ENCODE assay signal across 8 cellular contexts in genomic region chr3:75434937-75435778, GRCh38.
DNase-seq lines count a peak whose midpoint lies in the region; ATAC-seq and TF ChIP-seq lines count a peak whose summit lies in the region.
"Not testable (repeated sequence)": the region's sequence is repeated elsewhere in the genome, so short reads cannot be mapped to it uniquely, and the experiment has no call there.

No MANE protein-coding gene starts in this region.

- not testable (repeated sequence) for TF ChIP-seq CTCF in IMR-90 (conservative IDR thresholded peaks at IDR 0.05; ENCODE audit: low read depth, low read length); PC-3 (conservative IDR thresholded peaks at IDR 0.05; ENCODE audit: low read depth, low read length); epithelial cell of proximal tubule (conservative IDR thresholded peaks at IDR 0.05; ENCODE audit: low read depth, low read length); mucosa of descending colon (IDR thresholded peaks at IDR 0.05)

- not testable (repeated sequence) for H3K9me1 ChIP-seq in IMR-90 (ENCODE audit: insufficient read depth, low read length)

- H3K4me3 Mint-ChIP-seq in activated T-cell treated with anti-CD3 and anti-CD28 coated beads, Interleukin-2, amount 50 U/mL, for 24 hours: peak overlapping the region; percentile 94

- whole genome bisulfite sequencing in IMR-90 (ENCODE audit: extremely low coverage in 2 of 2, insufficient read length in 1 of 2), 2 experiments: 0% methylated on average over 25 of the region's 70 CpGs; no CpG with 5 or more reads in 1 of the 2 experiments

- CTCF ChIA-PET in IMR-90 (lab: Yijun Ruan, JAX); PC-3 (lab: Charles Lee): not testable (repeated sequence)

- H3K36me3 Mint-ChIP-seq in activated T-cell treated with anti-CD3 and anti-CD28 coated beads, Interleukin-2, amount 50 U/mL, for 24 hours (ENCODE audit: low read depth): peaks cover 40% of the 10 kb centered on the region

- not testable (repeated sequence) for H2AK5ac ChIP-seq in IMR-90 (ENCODE audit: low read depth, low read length)

- not testable (repeated sequence) for H4K8ac ChIP-seq in IMR-90 (ENCODE audit: low read depth in 2 of 2, low read length in 2 of 2)

- ATAC-seq in GM21576 (IDR thresholded peaks at IDR 0.05; ENCODE audit: unreplicated experiment): peak; percentile 98
- ATAC-seq in IMR-90 (ENCODE audit: low read depth): peak; percentile 100
- ATAC-seq in PC-3: peak; percentile 100
- ATAC-seq in mucosa of descending colon: peak; percentile 100

- H3K18ac ChIP-seq in IMR-90 (ENCODE audit: low read depth, low read length): not testable (repeated sequence)

- peak overlapping the region; percentile 80; the same call in 1 of the 2 replicates for H3K9ac ChIP-seq in IMR-90 (ENCODE audit: low read depth, low read length)
- peak overlapping the region; percentile 96 for H3K9ac ChIP-seq in PC-3 (ENCODE audit: low read length)

- not testable (repeated sequence) for H2BK20ac ChIP-seq in IMR-90 (ENCODE audit: low read depth, low read length)

- in situ Hi-C loops in Caki2 (cut with HindIII; ENCODE audit: low pct_unique_long_range_greater_than_20kb, low sequenced_read_pairs); IMR-90 (cut with MboI; ENCODE audit: low sequenced_read_pairs): not testable (repeated sequence)

- H3K9me3 ChIP-seq in IMR-90 (ENCODE audit: control insufficient read depth, insufficient read depth, low read length); PC-3 (ENCODE audit: low read length); mucosa of descending colon: not testable (repeated sequence)

- TF ChIP-seq POLR2A in IMR-90 (IDR thresholded peaks at IDR 0.05; ENCODE audit: low read depth, low read length): not testable (repeated sequence)

- POLR2A ChIA-PET in IMR-90 (lab: Charles Lee; ENCODE audit: unreplicated experiment): not testable (repeated sequence)
- POLR2A ChIA-PET in PC-3 (lab: Charles Lee; ENCODE audit: unreplicated experiment): interaction anchor here (0.8 kb wide), 1 partner anchor 127 kb away, joined by 4 read pairs; no protein-coding TSS in a partner anchor

- H3K56ac ChIP-seq in IMR-90 (ENCODE audit: extremely low read depth, insufficient read depth, low read length): 0 out of 2 replicates have a peak overlapping the region, but pooled peaks have one; percentile 82

- H3F3A ChIP-seq in PC-3 (ENCODE audit: low read length, unreplicated experiment): not testable (repeated sequence)

- H3K4ac ChIP-seq in IMR-90 (ENCODE audit: low read depth, low read length): peak overlapping the region; percentile 88; the same call in 1 of the 2 replicates

- not testable (repeated sequence) for BruUV-seq in IMR-90 (replicated peaks; lab: Mats Ljungman, UMichigan); PC-3 (replicated peaks; lab: Mats Ljungman, UMichigan)

- H3K4me1 ChIP-seq in IMR-90 (ENCODE audit: control insufficient read depth, insufficient read depth, low read length); mucosa of descending colon (ENCODE audit: low read depth): not testable (repeated sequence)
- H3K4me1 ChIP-seq in PC-3 (ENCODE audit: insufficient read depth, low read length): peaks cover 16% of the 10 kb centered on the region

- H3K9me3 Mint-ChIP-seq in activated T-cell treated with anti-CD3 and anti-CD28 coated beads, Interleukin-2, amount 50 U/mL, for 24 hours: not testable (repeated sequence)

- intact Hi-C loops in IMR-90 (cut with micrococcal nuclease): loop anchor here (10.0 kb wide), 1 partner anchor 670 kb away; no protein-coding TSS in a partner anchor
- intact Hi-C loops in PC-3 (cut with micrococcal nuclease); mucosa of descending colon (cut with DNase I, micrococcal nuclease): not testable (repeated sequence)

- peak overlapping the region; percentile 31 for H3K4me2 ChIP-seq in IMR-90 (ENCODE audit: low read depth, low read length)
- H3K4me2 ChIP-seq in PC-3 (ENCODE audit: low read length): peak overlapping the region; percentile 94

- H3K4me1 Mint-ChIP-seq in activated T-cell treated with anti-CD3 and anti-CD28 coated beads, Interleukin-2, amount 50 U/mL, for 24 hours (ENCODE audit: low read depth): peaks cover 23% of the 10 kb centered on the region

- H3K14ac ChIP-seq in IMR-90 (replicated peaks; ENCODE audit: low read depth, low read length): not testable (repeated sequence)

- peak overlapping the region; percentile 65 for H3K4me3 ChIP-seq in IMR-90 (ENCODE audit: insufficient read depth, low read depth, low read length)
- peak overlapping the region; percentile 75 for H3K4me3 ChIP-seq in PC-3 (ENCODE audit: low read length)
- H3K4me3 ChIP-seq in epithelial cell of proximal tubule (ENCODE audit: low read depth, low read length): peak overlapping the region; percentile 65
- H3K4me3 ChIP-seq in mucosa of descending colon: peak overlapping the region; percentile 59

- H3K79me1 ChIP-seq in IMR-90 (ENCODE audit: low read depth in 1 of 2, low read length in 2 of 2): peaks cover 7 to 15% of the 10 kb centered on the region in 2 experiments; a peak in 2 of 4 replicates

- H3K23ac ChIP-seq in IMR-90 (ENCODE audit: low read depth, low read length): not testable (repeated sequence)

- not testable (repeated sequence) for H3K27me3 Mint-ChIP-seq in activated T-cell treated with anti-CD3 and anti-CD28 coated beads, Interleukin-2, amount 50 U/mL, for 24 hours

- peak overlapping the region; percentile 65 for H2AFZ ChIP-seq in IMR-90 (replicated peaks; ENCODE audit: low read length, poor library complexity)
- H2AFZ ChIP-seq in PC-3 (ENCODE audit: low read length): peak overlapping the region; percentile 92

- H3K36me3 ChIP-seq in IMR-90 (ENCODE audit: control insufficient read depth, insufficient read depth, low read length); PC-3 (ENCODE audit: low read depth, low read length); mucosa of descending colon (ENCODE audit: low read depth): not testable (repeated sequence)

- H3K27ac Mint-ChIP-seq in activated T-cell treated with anti-CD3 and anti-CD28 coated beads, Interleukin-2, amount 50 U/mL, for 24 hours: peak overlapping the region; percentile 100

- not testable (repeated sequence) for H3K9me2 ChIP-seq in PC-3 (replicated peaks; ENCODE audit: low read length)

- not testable (repeated sequence) for H3K27me3 ChIP-seq in IMR-90 (ENCODE audit: control insufficient read depth, insufficient read depth, low read length); PC-3 (ENCODE audit: low read length)

- H2BK5ac ChIP-seq in IMR-90 (ENCODE audit: low read depth, low read length, poor library complexity, severe bottlenecking): peak overlapping the region; percentile 74

- peak overlapping the region; percentile 54; the same call in 1 of the 2 replicates for H4K91ac ChIP-seq in IMR-90 (ENCODE audit: insufficient read depth, low read depth, low read length)

- H2BK120ac ChIP-seq in IMR-90 (ENCODE audit: low read depth, low read length): peak overlapping the region; percentile 73; the same call in 1 of the 2 replicates

- DNase-seq in Caki2 (ENCODE audit: low read depth) (peak; percentile 98), IMR-90 (peak; percentile 98), PC-3 (peak; percentile 96), epithelial cell of proximal tubule (ENCODE audit: low read depth) (peak; percentile 78), mucosa of descending colon (peak; percentile 97 to 99 (median 99))
- DNase-seq in activated T-cell treated with anti-CD3 and anti-CD28 coated beads, Interleukin-2, amount 50 U/mL, for 24 hours: peak; percentile 99
- peak; percentile 98 for DNase-seq in stimulated activated CD8-positive, alpha-beta memory T cell treated with anti-CD3 and anti-CD28 coated beads, Interleukin-2, amount 100 ng/mL, for 48 hours (ENCODE audit: low read depth in 2 of 2)

- dilution Hi-C loops in IMR-90 (cut with HindIII; ENCODE audit: low sequenced_read_pairs, unreplicated experiment): not testable (repeated sequence)

- not testable (repeated sequence) for H2BK15ac ChIP-seq in IMR-90 (ENCODE audit: low read depth, low read length)

- H3K79me2 ChIP-seq in PC-3 (ENCODE audit: low read length): not testable (repeated sequence)

- not testable (repeated sequence) for H4K20me1 ChIP-seq in IMR-90 (ENCODE audit: insufficient read depth, low read length); PC-3 (ENCODE audit: low read length)

- H4K5ac ChIP-seq in IMR-90 (ENCODE audit: low read depth, low read length): not testable (repeated sequence)

- not testable (repeated sequence) for H2AK9ac ChIP-seq in IMR-90 (replicated peaks; ENCODE audit: low read depth, low read length, poor library complexity)

- H3K27ac ChIP-seq in IMR-90 (ENCODE audit: insufficient read depth, low read length) (peak overlapping the region; percentile 89), PC-3 (ENCODE audit: low read length) (peak overlapping the region; percentile 79)

- not testable (repeated sequence) for TF ChIP-seq RAD21 in IMR-90 (IDR thresholded peaks at IDR 0.05; ENCODE audit: low read length)

TF ChIP-seq in IMR-90, 13 proteins besides CTCF, POLR2A, EP300 and RAD21:
- peak; percentile 49; the same call in 1 of the 2 replicates for TF ChIP-seq MAZ (IDR thresholded peaks at IDR 0.05; ENCODE audit: borderline replicate concordance, low read depth, low read length)
- 0 out of 2 replicates have a peak, but pooled peaks have one; percentile 40 for TF ChIP-seq MXI1 (IDR thresholded peaks at IDR 0.05; ENCODE audit: borderline replicate concordance, low read depth, low read length)

Comparison
In these comparisons a context has a peak if more than half of its experiments do, and no peak if none do; other contexts are left out.
1. Peak in every context shown above with its lines: DNase-seq, ATAC-seq, H3K4me3 ChIP-seq and H3K27ac ChIP-seq.